Comparison of ENCODE assay signal across 8 cellular contexts in genomic region chr1:22141948-22142314, GRCh38. TPM values are rescaled to one million over a fixed set of nuclear protein-coding genes. Genes with fewer than 3 reads are reported as not detected.
DNase-seq lines count a peak whose midpoint lies in the region; ATAC-seq and TF ChIP-seq lines count a peak whose summit lies in the region.

No MANE protein-coding gene starts in this region.

- no peaks in the 10 kb centered on the region for H3K9me3 Mint-ChIP-seq in stimulated activated effector memory CD8-positive, alpha-beta T cell treated with anti-CD3 and anti-CD28 coated beads, Interleukin-12 subunit alpha, Interleukin-12 subunit beta, amount 100 ng/mL, for 72 hours

- no peak for TF ChIP-seq CTCF in ascending aorta (IDR thresholded peaks at IDR 0.05)
- TF ChIP-seq CTCF in kidney epithelial cell (IDR thresholded peaks at IDR 0.05; ENCODE audit: insufficient read depth, low read length, poor library complexity, severe bottlenecking) = no peak

- peak overlapping the region; percentile 28 for H3K4me3 Mint-ChIP-seq in stimulated activated effector memory CD8-positive, alpha-beta T cell treated with anti-CD3 and anti-CD28 coated beads, Interleukin-12 subunit alpha, Interleukin-12 subunit beta, amount 100 ng/mL, for 72 hours

- no peak for ATAC-seq in stimulated activated effector memory CD8-positive, alpha-beta T cell treated with anti-CD3 and anti-CD28 coated beads, Interleukin-12 subunit alpha, Interleukin-12 subunit beta, amount 100 ng/mL, for 72 hours
- no peak for ATAC-seq in GM21723 (IDR thresholded peaks at IDR 0.05; ENCODE audit: unreplicated experiment)
- ATAC-seq in GM18870 (IDR thresholded peaks at IDR 0.05; ENCODE audit: unreplicated experiment) = no peak

- no peak overlapping the region for H3K27ac Mint-ChIP-seq in stimulated activated effector memory CD8-positive, alpha-beta T cell treated with anti-CD3 and anti-CD28 coated beads, Interleukin-12 subunit alpha, Interleukin-12 subunit beta, amount 100 ng/mL, for 72 hours

- H3K36me3 Mint-ChIP-seq in stimulated activated effector memory CD8-positive, alpha-beta T cell treated with anti-CD3 and anti-CD28 coated beads, Interleukin-12 subunit alpha, Interleukin-12 subunit beta, amount 100 ng/mL, for 72 hours = no peaks in the 10 kb centered on the region

- no peaks in the 10 kb centered on the region for H3K36me3 ChIP-seq in ascending aorta
- H3K36me3 ChIP-seq in kidney epithelial cell (ENCODE audit: control insufficient read depth, insufficient read depth, low read length) = no peaks in the 10 kb centered on the region

- peak; percentile 75 for DNase-seq in DMS53 (lab: John Stamatoyannopoulos, UW)
- no peak for DNase-seq in DMS53 treated with DMSO at 0.1 percent for 48 hours (lab: John Stamatoyannopoulos, UW; ENCODE audit: unreplicated experiment)
- DNase-seq in ascending aorta (ENCODE audit: low spot score in 2 of 2) = no peak
- no peak for DNase-seq in kidney epithelial cell (ENCODE audit: low read depth)
- DNase-seq in stimulated activated effector memory CD8-positive, alpha-beta T cell treated with anti-CD3 and anti-CD28 coated beads, Interleukin-12 subunit alpha, Interleukin-12 subunit beta, amount 100 ng/mL, for 72 hours (ENCODE audit: low spot score in 2 of 2) = peak in 1 of 2 donors; percentile 53
- no peak for DNase-seq in foreskin melanocyte

- H3K27ac ChIP-seq in ascending aorta = no peak overlapping the region

- H3K4me3 ChIP-seq in ascending aorta (peak overlapping the region; percentile 55 to 68), kidney epithelial cell (ENCODE audit: low read depth, low read length) (peak overlapping the region; percentile 21)

- H3K4me1 ChIP-seq in ascending aorta = peaks cover 5 to 13% of the 10 kb centered on the region in 2 donors

- intact Hi-C loops in ascending aorta (cut with DNase I) = no loop called here

- H3K27me3 ChIP-seq in ascending aorta (no peaks in the 10 kb centered on the region), kidney epithelial cell (ENCODE audit: control insufficient read depth, insufficient read depth, low read length) (peaks cover 52% of the 10 kb centered on the region)

- H3K9me3 ChIP-seq in ascending aorta = no peaks in the 10 kb centered on the region

- peaks cover 10% of the 10 kb centered on the region for H3K4me1 Mint-ChIP-seq in stimulated activated effector memory CD8-positive, alpha-beta T cell treated with anti-CD3 and anti-CD28 coated beads, Interleukin-12 subunit alpha, Interleukin-12 subunit beta, amount 100 ng/mL, for 72 hours

RNA-seq across cellular contexts. Expression of gene WNT4, which starts 1.0 kb away (rescaled TPM):
- total RNA-seq in ascending aorta = not detected
- total RNA-seq in kidney epithelial cell = 0.14 and 0.58 TPM in 2 replicates
